In genomic region chr4:125456075-125456474, GRCh38 we compare ENCODE assay signal across 22 cellular contexts.
"Had no signal": no experiment of that assay in that cellular context is flagged by ENCODE, and none has a peak within 500 bp of the region (broad histone marks: within the 10 kb centered on the region; RNA-seq: fewer than 3 reads in every experiment).

No MANE protein-coding gene starts in this region.

- DNase-seq: IMR-90, Karpas-422, KG1, MM.1S, NCI-H1105, NCI-H1417, NCI-H1436 treated with DMSO at 0.1 percent for 48 hours, NCI-H1694, NCI-H187 treated with DMSO at 0.1 percent for 48 hours, NCI-H2029 treated with DMSO at 0.1 percent for 48 hours, NCI-H2171, NCI-H226, NCI-H446, NCI-H510A, NCI-H524 treated with DMSO at 0.1 percent for 48 hours, NCI-H69, NCI-H774, SHP77 had no signal

- ATAC-seq: HepG2, Panc1, SK-N-SH treated with all-trans-retinoic acid at 6 μM for 48 hours had no signal

- FAIRE-seq: HepG2 had no signal

- H3K27ac ChIP-seq: RWPE1 had no signal
